Comparison of ENCODE assay signal across 18 cellular contexts in genomic region chr13:66159526-66159925, GRCh38.
DNase-seq lines count a peak whose midpoint lies in the region; ATAC-seq and TF ChIP-seq lines count a peak whose summit lies in the region.
"Had no signal": no experiment of that assay in that cellular context is flagged by ENCODE, and none has a peak within 500 bp of the region (broad histone marks: within the 10 kb centered on the region; RNA-seq: fewer than 3 reads in every experiment).

No MANE protein-coding gene starts in this region.

- TF ChIP-seq CTCF in fibroblast of the aortic adventitia (IDR thresholded peaks at IDR 0.05; ENCODE audit: insufficient read depth, low read length), result no peak

- no peaks in the 10 kb centered on the region for H3K9me3 Mint-ChIP-seq in T-helper 2 cell treated with Interferon-gamma antibody and Interleukin-4, amounts not matched to agents 5 μg/mL and 100 μg/mL, for 36 hours
- H3K9me3 Mint-ChIP-seq: activated T-helper 2 cell treated with anti-CD3 and anti-CD28 coated beads, Interferon-gamma antibody, Interleukin-2, Interleukin-4, amounts not matched to agents 10 μg/mL and 5 μg/mL and 100 μg/mL, durations not matched to agents 14 hours and 24 hours and 36 hours had no signal

- no peaks in the 10 kb centered on the region for H3K4me1 Mint-ChIP-seq in T-helper 2 cell treated with Interferon-gamma antibody and Interleukin-4, amounts not matched to agents 5 μg/mL and 100 μg/mL, for 36 hours (ENCODE audit: low read depth)

- ATAC-seq in GM18505 (IDR thresholded peaks at IDR 0.05; ENCODE audit: unreplicated experiment) (peak; percentile 66), GM21526 (IDR thresholded peaks at IDR 0.05; ENCODE audit: low FRiP score, unreplicated experiment) (peak; percentile 67), HG03342 (IDR thresholded peaks at IDR 0.05; ENCODE audit: unreplicated experiment) (peak; percentile 86), HG02973 (IDR thresholded peaks at IDR 0.05; ENCODE audit: unreplicated experiment) (no peak)
- ATAC-seq: A549 had no signal

- H3K27ac Mint-ChIP-seq in T-helper 2 cell treated with Interferon-gamma antibody and Interleukin-4, amounts not matched to agents 5 μg/mL and 100 μg/mL, for 36 hours, result no peak overlapping the region
- H3K27ac Mint-ChIP-seq: activated T-helper 2 cell treated with anti-CD3 and anti-CD28 coated beads, Interferon-gamma antibody, Interleukin-2, Interleukin-4, amounts not matched to agents 10 μg/mL and 5 μg/mL and 100 μg/mL, durations not matched to agents 14 hours and 24 hours and 36 hours; CD8-positive, alpha-beta memory T cell had no signal

- no peak for TF ChIP-seq POLR2A in GM18505 (IDR thresholded peaks at IDR 0.05; ENCODE audit: borderline replicate concordance, extremely low read depth, insufficient read depth, insufficient read length)

- no peak overlapping the region for H3K4me3 Mint-ChIP-seq in T-helper 2 cell treated with Interferon-gamma antibody and Interleukin-4, amounts not matched to agents 5 μg/mL and 100 μg/mL, for 36 hours
- H3K4me3 Mint-ChIP-seq: CD8-positive, alpha-beta memory T cell had no signal

- H3K4me3 ChIP-seq in fibroblast of the aortic adventitia (ENCODE audit: low read depth, low read length), result no peak overlapping the region
- H3K4me3 ChIP-seq: A549, tibial nerve had no signal

- peak; percentile 39 for DNase-seq in fibroblast of the aortic adventitia (ENCODE audit: low read depth)
- no peak for DNase-seq in midbrain (lab: John Stamatoyannopoulos, UW)
- no peak for DNase-seq in T-helper 2 cell treated with Interferon-gamma antibody and Interleukin-4, amounts not matched to agents 5 μg/mL and 100 μg/mL, for 36 hours (ENCODE audit: low spot score)
- no peak for DNase-seq in GM19240 (ENCODE audit: insufficient read length, low spot score)
- DNase-seq: CD8-positive, alpha-beta memory T cell; dermis blood vessel endothelial cell; GF-D8; H7; NCI-H524 treated with DMSO at 0.1 percent for 48 hours; stimulated activated CD4-positive, alpha-beta T cell treated with anti-CD3 and anti-CD28 coated beads, Interleukin-15, amount 100 ng/mL, for 24 hours; T-helper 9 cell had no signal

- no peaks in the 10 kb centered on the region for H3K36me3 Mint-ChIP-seq in T-helper 2 cell treated with Interferon-gamma antibody and Interleukin-4, amounts not matched to agents 5 μg/mL and 100 μg/mL, for 36 hours (ENCODE audit: low read depth)

- H3K27me3 Mint-ChIP-seq in T-helper 2 cell treated with Interferon-gamma antibody and Interleukin-4, amounts not matched to agents 5 μg/mL and 100 μg/mL, for 36 hours (ENCODE audit: low read depth), result no peaks in the 10 kb centered on the region
- H3K27me3 Mint-ChIP-seq: CD8-positive, alpha-beta memory T cell had no signal
